ENCODE assay signal across 11 cellular contexts in genomic region chrX:1624158-1624860, GRCh38. TPM values are rescaled to one million over a fixed set of nuclear protein-coding genes. Genes with fewer than 3 reads are reported as not detected.
DNase-seq lines count a peak whose midpoint lies in the region; ATAC-seq, FAIRE-seq and TF ChIP-seq lines count a peak whose summit lies in the region.
"Not testable (repeated sequence)": the region's sequence is repeated elsewhere in the genome, so short reads cannot be mapped to it uniquely, and the experiment has no call there.
"Had no signal": no experiment of that assay in that cellular context is flagged by ENCODE, and none has a peak within 500 bp of the region (broad histone marks: within the 10 kb centered on the region; RNA-seq: fewer than 3 reads in every experiment).

No MANE protein-coding gene starts in this region.

- H3K9ac ChIP-seq in BLaER1 treated with 17β-estradiol and CSF1 and Interleukin-3, amounts not matched to agents 10 nM and 100 nM; H9 (ENCODE audit: extremely low read depth, insufficient read length, low read length); GM12878 (ENCODE audit: control insufficient read depth, insufficient read depth, low read length): not testable (repeated sequence)

- not testable (repeated sequence) for FAIRE-seq in GM12878 (lab: Jason Lieb, UNC)

- not testable (repeated sequence) for H2BK20ac ChIP-seq in H9 (ENCODE audit: low read depth, low read length, poor library complexity, severe bottlenecking)

- H3K4me2 ChIP-seq in BLaER1 treated with 17β-estradiol and CSF1 and Interleukin-3, amounts not matched to agents 10 nM and 100 nM = peak overlapping the region in 10 of 11 experiments; percentile 40 to 74 (median 58); a peak in 17 of 22 replicates
- not testable (repeated sequence) for H3K4me2 ChIP-seq in H9 (ENCODE audit: insufficient read depth, insufficient read length, low read length); GM12878 (ENCODE audit: control insufficient read depth, insufficient read depth); osteoblast (ENCODE audit: insufficient read depth, low read length)

- H4K8ac ChIP-seq in H9 (replicated peaks; ENCODE audit: insufficient read length, low read depth, low read length) = not testable (repeated sequence)

- peaks cover 9 to 39% (median 30%) of the 10 kb centered on the region in 10 experiments; a peak in 19 of 20 replicates for H3K4me1 ChIP-seq in BLaER1 treated with 17β-estradiol and CSF1 and Interleukin-3, amounts not matched to agents 10 nM and 100 nM
- not testable (repeated sequence) for H3K4me1 ChIP-seq in H9 (ENCODE audit: insufficient read depth, low read length); GM12878 (ENCODE audit: control insufficient read depth, insufficient read depth, low read length); osteoblast (ENCODE audit: insufficient read depth, low read length)

- DNase-seq in H9; GM12878 (ENCODE audit: low read depth, low spot score): not testable (repeated sequence)
- DNase-seq in activated CD4-positive, CD25-positive, alpha-beta regulatory T cell treated with anti-CD3 and anti-CD28 coated beads, Interleukin-2, amount 50 U/mL, for 72 hours = peak; percentile 42
- DNase-seq in activated CD8-positive, alpha-beta T cell treated with anti-CD3 and anti-CD28 coated beads for 36 hours = peak; percentile 53
- peak; percentile 72 for DNase-seq in osteoblast (ENCODE audit: insufficient read length, low spot score, missing footprints)
- DNase-seq in stimulated activated naive B cell treated with anti-CD40 and anti-IgM and Interleukin-4, amounts not matched to agents 10 μg/mL and 1 μg/mL and 100 μg/mL, for 72 hours = peak; percentile 72

- not testable (repeated sequence) for H3K14ac ChIP-seq in H9 (ENCODE audit: insufficient read depth, low read length)

- not testable (repeated sequence) for BruUV-seq in GM12878 (replicated peaks; lab: Mats Ljungman, UMichigan)

- not testable (repeated sequence) for TF ChIP-seq RAD21 in GM12878 (IDR thresholded peaks at IDR 0.05; ENCODE audit: insufficient read depth, low read depth, low read length)

- H3K27me3 ChIP-seq in BLaER1 treated with 17β-estradiol and CSF1 and Interleukin-3, amounts not matched to agents 10 nM and 100 nM = peaks cover 22 to 60% (median 47%) of the 10 kb centered on the region in 11 experiments
- H3K27me3 ChIP-seq in H9 (ENCODE audit: insufficient read depth, low read length); GM12878 (replicated peaks in 1 of 2; ENCODE audit: control insufficient read depth in 2 of 2, insufficient read depth in 2 of 2, low read length in 1 of 2); osteoblast (ENCODE audit: insufficient read depth, low read length): not testable (repeated sequence)

- not testable (repeated sequence) for H3K4ac ChIP-seq in H9 (ENCODE audit: low read depth, low read length)

- in situ Hi-C loops in GM12878 (cut with MboI) = not testable (repeated sequence)

- H3K4me3 ChIP-seq in BLaER1 treated with 17β-estradiol and CSF1 and Interleukin-3, amounts not matched to agents 10 nM and 100 nM; GM12878; osteoblast (ENCODE audit: insufficient read depth, low read length): not testable (repeated sequence)

- H3K18ac ChIP-seq in H9 (ENCODE audit: insufficient read length, low read depth, low read length) = not testable (repeated sequence)

- not testable (repeated sequence) for H2BK5ac ChIP-seq in H9 (ENCODE audit: insufficient read length, low read length)

- TF ChIP-seq POLR2A in GM12878 (IDR thresholded peaks at IDR 0.05; ENCODE audit: low read depth, low read length) = not testable (repeated sequence)

- POLR2A ChIA-PET in activated CD8-positive, alpha-beta T cell treated with anti-CD3 and anti-CD28 coated beads for 36 hours (lab: Charles Lee); GM12878 (lab: Charles Lee): not testable (repeated sequence)

- peak overlapping the region in 2 of 3 experiments; percentile 6 to 53; a peak in 2 of 7 replicates for H3K27ac Mint-ChIP-seq in H9
- peak overlapping the region; percentile 72 for H3K27ac Mint-ChIP-seq in activated CD8-positive, alpha-beta T cell treated with anti-CD3 and anti-CD28 coated beads for 36 hours
- peak overlapping the region; percentile 48 for H3K27ac Mint-ChIP-seq in stimulated activated naive B cell treated with anti-CD40 and anti-IgM and Interleukin-4, amounts not matched to agents 10 μg/mL and 1 μg/mL and 100 μg/mL, for 72 hours

- not testable (repeated sequence) for H3K23ac ChIP-seq in H9 (ENCODE audit: insufficient read length, low read depth, low read length)

- not testable (repeated sequence) for ATAC-seq in activated CD8-positive, alpha-beta T cell treated with anti-CD3 and anti-CD28 coated beads for 36 hours; GM12878
- peak; percentile 57 to 69 for ATAC-seq in stimulated activated naive B cell treated with anti-CD40 and anti-IgM and Interleukin-4, amounts not matched to agents 10 μg/mL and 1 μg/mL and 100 μg/mL, for 72 hours (replicated peaks)

- not testable (repeated sequence) for H4K20me1 ChIP-seq in BLaER1 treated with 17β-estradiol and CSF1 and Interleukin-3, amounts not matched to agents 10 nM and 100 nM; H9 (ENCODE audit: control insufficient read depth, insufficient read depth, insufficient read length); GM12878 (ENCODE audit: control insufficient read depth, insufficient read depth); osteoblast (ENCODE audit: insufficient read depth, low read length)

- not testable (repeated sequence) for H3K27ac ChIP-seq in BLaER1 treated with 17β-estradiol and CSF1 and Interleukin-3, amounts not matched to agents 10 nM and 100 nM; H9 (ENCODE audit: insufficient read length, low read depth, low read length); GM12878 (ENCODE audit: control insufficient read depth, insufficient read depth); osteoblast (ENCODE audit: low read depth, low read length)

- H3K36me3 ChIP-seq in BLaER1 treated with 17β-estradiol and CSF1 and Interleukin-3, amounts not matched to agents 10 nM and 100 nM; GM12878 (ENCODE audit: control insufficient read depth in 2 of 2, insufficient read depth in 2 of 2, low read length in 1 of 2); osteoblast (ENCODE audit: insufficient read depth, low read length): not testable (repeated sequence)

- CTCF ChIA-PET in activated CD8-positive, alpha-beta T cell treated with anti-CD3 and anti-CD28 coated beads for 36 hours (lab: Charles Lee); GM12878 (lab: Yijun Ruan, JAX): not testable (repeated sequence)

- H3T11ph ChIP-seq in H9 (ENCODE audit: low read length) = not testable (repeated sequence)

- not testable (repeated sequence) for H3K4me1 Mint-ChIP-seq in H9
- H3K4me1 Mint-ChIP-seq in activated CD8-positive, alpha-beta T cell treated with anti-CD3 and anti-CD28 coated beads for 36 hours (ENCODE audit: low read depth) = peaks cover 27% of the 10 kb centered on the region
- peaks cover 16 to 18% of the 10 kb centered on the region in 2 donors for H3K4me1 Mint-ChIP-seq in stimulated activated naive B cell treated with anti-CD40 and anti-IgM and Interleukin-4, amounts not matched to agents 10 μg/mL and 1 μg/mL and 100 μg/mL, for 72 hours

- H3K56ac ChIP-seq in H9 (ENCODE audit: insufficient read length, low read depth, low read length) = not testable (repeated sequence)

- not testable (repeated sequence) for H2BK120ac ChIP-seq in H9 (ENCODE audit: low read depth, low read length, poor library complexity, severe bottlenecking)

- peaks cover 0 to 19% (median 0%) of the 10 kb centered on the region in 11 experiments; a peak in 9 of 22 replicates for H3K9me3 ChIP-seq in BLaER1 treated with 17β-estradiol and CSF1 and Interleukin-3, amounts not matched to agents 10 nM and 100 nM (replicated peaks in 1 of 11)
- H3K9me3 ChIP-seq in H9 (ENCODE audit: control insufficient read depth, low read depth, low read length); GM12878 (replicated peaks; ENCODE audit: control insufficient read depth, insufficient read depth, low read length); osteoblast (ENCODE audit: low read depth, low read length): not testable (repeated sequence)

- not testable (repeated sequence) for H4K5ac ChIP-seq in H9 (ENCODE audit: insufficient read length, low read depth, low read length)

- H4K91ac ChIP-seq in H9 (ENCODE audit: insufficient read length, low read depth, low read length) = not testable (repeated sequence)

- not testable (repeated sequence) for H3K79me2 ChIP-seq in H9 (ENCODE audit: insufficient read depth, low read length); GM12878 (ENCODE audit: control insufficient read depth, insufficient read depth, low read length); osteoblast (ENCODE audit: insufficient read depth, low read length)

- not testable (repeated sequence) for TF ChIP-seq CTCF in H9 (conservative IDR thresholded peaks at IDR 0.05); activated CD8-positive, alpha-beta T cell treated with anti-CD3 and anti-CD28 coated beads for 36 hours (IDR thresholded peaks at IDR 0.05); GM12878 (IDR thresholded peaks at IDR 0.05 in 2 of 3, conservative IDR thresholded peaks at IDR 0.05 in 1 of 3; ENCODE audit: control insufficient read depth in 2 of 3, extremely low read depth in 1 of 3, insufficient read depth in 1 of 3, low read depth in 3 of 3, low read length in 3 of 3); osteoblast (IDR thresholded peaks at IDR 0.05; ENCODE audit: extremely low read depth, low read depth, low read length)

- not testable (repeated sequence) for H2AFZ ChIP-seq in H9 (ENCODE audit: low read length); GM12878 (ENCODE audit: control insufficient read depth, low read depth, low read length); osteoblast (ENCODE audit: low read length)

- not testable (repeated sequence) for H2BK15ac ChIP-seq in H9 (ENCODE audit: low read depth, low read length)

- not testable (repeated sequence) for TF ChIP-seq EP300 in GM12878 (IDR thresholded peaks at IDR 0.05; ENCODE audit: borderline replicate concordance in 1 of 2, control insufficient read depth in 1 of 2, low read depth in 2 of 2, low read length in 2 of 2)

- H3K36me3 Mint-ChIP-seq in H9 (ENCODE audit: insufficient read depth in 1 of 3, low read depth in 3 of 3); activated CD8-positive, alpha-beta T cell treated with anti-CD3 and anti-CD28 coated beads for 36 hours (ENCODE audit: low read depth); stimulated activated naive B cell treated with anti-CD40 and anti-IgM and Interleukin-4, amounts not matched to agents 10 μg/mL and 1 μg/mL and 100 μg/mL, for 72 hours: not testable (repeated sequence)

- no CpG with 5 or more reads among the region's 14 CpGs for WGBS in H9 (ENCODE audit: extremely low coverage, insufficient read length, low lambda C conversion rate)
- WGBS in GM12878 (ENCODE audit: insufficient coverage, insufficient replicate concordance, low lambda C conversion rate, missing lambda C conversion rate) = 42% methylated on average over 14 of the region's 14 CpGs

- H3K4me3 Mint-ChIP-seq in H9; activated CD8-positive, alpha-beta T cell treated with anti-CD3 and anti-CD28 coated beads for 36 hours; stimulated activated naive B cell treated with anti-CD40 and anti-IgM and Interleukin-4, amounts not matched to agents 10 μg/mL and 1 μg/mL and 100 μg/mL, for 72 hours: not testable (repeated sequence)

- H2AK5ac ChIP-seq in H9 (ENCODE audit: insufficient read length, low read length) = not testable (repeated sequence)

- SMC1A ChIA-PET in GM12878 (lab: Charles Lee; ENCODE audit: uncharacterized antibody, unreplicated experiment) = not testable (repeated sequence)

- H2BK12ac ChIP-seq in H9 (ENCODE audit: insufficient read length, low read depth, low read length) = not testable (repeated sequence)

- RAD21 ChIA-PET in GM12878 (lab: Charles Lee; ENCODE audit: unreplicated experiment) = not testable (repeated sequence)

- H3K79me1 ChIP-seq in H9 (ENCODE audit: insufficient read depth, low read depth, low read length, poor library complexity, severe bottlenecking) = not testable (repeated sequence)

- not testable (repeated sequence) for H3K23me2 ChIP-seq in H9 (ENCODE audit: insufficient read length, low read depth, low read length, poor library complexity, severe bottlenecking)

- not testable (repeated sequence) for H3K9me3 Mint-ChIP-seq in H9; activated CD8-positive, alpha-beta T cell treated with anti-CD3 and anti-CD28 coated beads for 36 hours; stimulated activated naive B cell treated with anti-CD40 and anti-IgM and Interleukin-4, amounts not matched to agents 10 μg/mL and 1 μg/mL and 100 μg/mL, for 72 hours

- not testable (repeated sequence) for H3K27me3 Mint-ChIP-seq in H9 (ENCODE audit: low read depth); activated CD8-positive, alpha-beta T cell treated with anti-CD3 and anti-CD28 coated beads for 36 hours
- peaks cover 11 to 12% of the 10 kb centered on the region in 2 donors for H3K27me3 Mint-ChIP-seq in stimulated activated naive B cell treated with anti-CD40 and anti-IgM and Interleukin-4, amounts not matched to agents 10 μg/mL and 1 μg/mL and 100 μg/mL, for 72 hours

- intact Hi-C loops in activated CD8-positive, alpha-beta T cell treated with anti-CD3 and anti-CD28 coated beads for 36 hours (cut with micrococcal nuclease); GM12878 (cut with micrococcal nuclease; ENCODE audit: unreplicated experiment): not testable (repeated sequence)

RNA-seq across cellular contexts. Expression of gene ASMT, which starts 9.4 kb away (rescaled TPM):
- total RNA-seq in H9 (2021) = 1.0 and 1.4 TPM in 2 replicates
- total RNA-seq in activated CD8-positive, alpha-beta T cell treated with anti-CD3 and anti-CD28 coated beads for 36 hours = under 1 TPM in 1 of 2 experiments, not detected in 1; 0.41 TPM
- not detected in 2 replicates for total RNA-seq in GM12878 (2013; cell fraction: nucleolus; rRNA removed)
- total RNA-seq in GM12878 (2014; rRNA removed) = not detected in 2 replicates
- total RNA-seq in GM12878 (2014; rRNA removed; fragmentation: Illumina TruSeq; extraction: Trizol) = not detected in 2 replicates
- total RNA-seq in GM12878 (2021) = not detected in 2 replicates
- 0.77 TPM for polyA plus RNA-seq in GM12878 (2011; ENCODE audit: low read depth)
- not detected in 2 replicates for polyA plus RNA-seq in GM12878 (2011; rRNA removed)
- 0.10 and 0.20 TPM in 2 replicates for polyA plus RNA-seq in GM12878 (2011; cell fraction: cytosol; rRNA removed)
- polyA plus RNA-seq in GM12878 (2011; cell fraction: nucleus; rRNA removed) = 0.18 TPM in 1 of 2 replicates, not detected in the other
- polyA plus RNA-seq in GM12878 (2012) = 0.45 and 1.1 TPM in 2 replicates
- 0.29 TPM in 1 of 2 replicates, not detected in the other for polyA plus RNA-seq in GM12878 (2014; fragmentation: Illumina TruSeq; extraction: Trizol)
- polyA plus RNA-seq in GM12878 (2014; fragmentation: Nextera tagmentation; extraction: Ambion mirVana) = under 1 TPM in 1 of 2 experiments, not detected in 1; 0.18 TPM
- polyA plus RNA-seq in GM12878 (2014; rRNA removed) = 0.09 TPM in 1 of 2 replicates, not detected in the other
- polyA plus RNA-seq in GM12878 (2016; fragmentation: Nextera tagmentation; extraction: Ambion mirVana) = not detected
- not detected in 2 replicates for polyA minus RNA-seq in GM12878 (2011; rRNA and poly(A)+ RNA removed)
- polyA minus RNA-seq in GM12878 (2011; cell fraction: cytosol; rRNA and poly(A)+ RNA removed) = not detected in 2 replicates
- not detected in 2 replicates for polyA minus RNA-seq in GM12878 (2011; cell fraction: nucleus; rRNA and poly(A)+ RNA removed)
- total RNA-seq in osteoblast = 0.36 TPM in 1 of 2 replicates, not detected in the other
- total RNA-seq: A172; CD4-positive, alpha-beta memory T cell; G401 had no signal
- polyA plus RNA-seq: CD14-positive monocyte had no signal

RNA-seq across cellular contexts. Expression of gene AKAP17A, which starts 32.9 kb away (rescaled TPM):
- total RNA-seq in H9 (2021) (39.7 and 42.1 TPM in 2 replicates), GM12878 (2014; rRNA removed) (42.8 and 47.0 TPM in 2 replicates), GM12878 (2014; rRNA removed; fragmentation: Illumina TruSeq; extraction: Trizol) (14.3 and 16.1 TPM in 2 replicates), GM12878 (2021) (48.7 and 53.9 TPM in 2 replicates), osteoblast (17.7 and 18.5 TPM in 2 replicates)
- total RNA-seq in activated CD8-positive, alpha-beta T cell treated with anti-CD3 and anti-CD28 coated beads for 36 hours = 10 to 100 TPM; 82.8 to 85.5 TPM
- 96.4 and 115 TPM in 2 replicates for total RNA-seq in GM12878 (2013; cell fraction: nucleolus; rRNA removed)
- polyA plus RNA-seq in GM12878 (2011; ENCODE audit: low read depth) = 17.3 TPM
- polyA plus RNA-seq in GM12878 (2011; rRNA removed) (16.4 and 24.7 TPM in 2 replicates), GM12878 (2014; fragmentation: Illumina TruSeq; extraction: Trizol) (9.0 and 17.1 TPM in 2 replicates), GM12878 (2014; fragmentation: Nextera tagmentation; extraction: Ambion mirVana) (1 to 10 TPM; 3.0 to 5.6 TPM), GM12878 (2014; rRNA removed) (55.8 and 64.2 TPM in 2 replicates), GM12878 (2016; fragmentation: Nextera tagmentation; extraction: Ambion mirVana) (10 to 100 TPM; 26.3 to 42.6 TPM)
- polyA plus RNA-seq in GM12878 (2011; cell fraction: cytosol; rRNA removed) = 30.4 and 40.9 TPM in 2 replicates
- polyA plus RNA-seq in GM12878 (2011; cell fraction: nucleus; rRNA removed) = 366 and 371 TPM in 2 replicates
- 53.8 and 67.0 TPM in 2 replicates for polyA plus RNA-seq in GM12878 (2012)
- polyA minus RNA-seq in GM12878 (2011; rRNA and poly(A)+ RNA removed) = 4.9 and 9.4 TPM in 2 replicates
- polyA minus RNA-seq in GM12878 (2011; cell fraction: cytosol; rRNA and poly(A)+ RNA removed) = 7.1 and 7.6 TPM in 2 replicates
- polyA minus RNA-seq in GM12878 (2011; cell fraction: nucleus; rRNA and poly(A)+ RNA removed) = 19.7 and 26.1 TPM in 2 replicates
